Comparison of ENCODE assay signal across 2 cellular contexts in genomic region chr13:94703271-94703670, GRCh38.
TF ChIP-seq lines count a peak whose summit lies in the region.

No MANE protein-coding gene starts in this region.

TF ChIP-seq in SK-N-SH, 30 proteins besides CTCF, POLR2A, EP300 and RAD21 (continued from another document):
- TF ChIP-seq, protein P1, sequence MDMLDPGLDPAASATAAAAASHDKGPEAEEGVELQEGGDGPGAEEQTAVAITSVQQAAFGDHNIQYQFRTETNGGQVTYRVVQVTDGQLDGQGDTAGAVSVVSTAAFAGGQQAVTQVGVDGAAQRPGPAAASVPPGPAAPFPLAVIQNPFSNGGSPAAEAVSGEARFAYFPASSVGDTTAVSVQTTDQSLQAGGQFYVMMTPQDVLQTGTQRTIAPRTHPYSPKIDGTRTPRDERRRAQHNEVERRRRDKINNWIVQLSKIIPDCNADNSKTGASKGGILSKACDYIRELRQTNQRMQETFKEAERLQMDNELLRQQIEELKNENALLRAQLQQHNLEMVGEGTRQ (IDR thresholded peaks at IDR 0.05; ENCODE audit: borderline replicate concordance, low read depth, low read length): no peak
- TF ChIP-seq RCOR1 (IDR thresholded peaks at IDR 0.05; ENCODE audit: low read length) (no peak), GABPA (IDR thresholded peaks at IDR 0.05; ENCODE audit: low read depth) (no peak), FOXM1 (IDR thresholded peaks at IDR 0.05; ENCODE audit: low read depth) (no peak), ZBTB33 (IDR thresholded peaks at IDR 0.05; ENCODE audit: borderline replicate concordance, low read depth) (no peak), TEAD4 (IDR thresholded peaks at IDR 0.05; ENCODE audit: borderline replicate concordance, insufficient read depth) (no peak), POLR2AphosphoS5 (IDR thresholded peaks at IDR 0.05; ENCODE audit: low read depth, low read length) (no peak), GATA2 (CRISPR knock-in tag; IDR thresholded peaks at IDR 0.05) (no peak), IRF3 (IDR thresholded peaks at IDR 0.05; ENCODE audit: low read depth, low read length) (no peak), FOXJ3 (CRISPR knock-in tag; IDR thresholded peaks at IDR 0.05) (no peak), NFIC (IDR thresholded peaks at IDR 0.05; ENCODE audit: borderline replicate concordance) (no peak), MEF2A (IDR thresholded peaks at IDR 0.05; ENCODE audit: borderline replicate concordance, low read depth) (no peak), PBX3 (IDR thresholded peaks at IDR 0.05) (no peak), JUND (IDR thresholded peaks at IDR 0.05) (no peak), TAF1 (IDR thresholded peaks at IDR 0.05; ENCODE audit: borderline replicate concordance, low read depth, low read length) (no peak)

TF ChIP-seq in SK-N-SH treated with all-trans-retinoic acid at 6 μM for 48 hours, 23 proteins besides CTCF, POLR2A, EP300 and RAD21 (continued from another document):
- TF ChIP-seq, protein P2, sequence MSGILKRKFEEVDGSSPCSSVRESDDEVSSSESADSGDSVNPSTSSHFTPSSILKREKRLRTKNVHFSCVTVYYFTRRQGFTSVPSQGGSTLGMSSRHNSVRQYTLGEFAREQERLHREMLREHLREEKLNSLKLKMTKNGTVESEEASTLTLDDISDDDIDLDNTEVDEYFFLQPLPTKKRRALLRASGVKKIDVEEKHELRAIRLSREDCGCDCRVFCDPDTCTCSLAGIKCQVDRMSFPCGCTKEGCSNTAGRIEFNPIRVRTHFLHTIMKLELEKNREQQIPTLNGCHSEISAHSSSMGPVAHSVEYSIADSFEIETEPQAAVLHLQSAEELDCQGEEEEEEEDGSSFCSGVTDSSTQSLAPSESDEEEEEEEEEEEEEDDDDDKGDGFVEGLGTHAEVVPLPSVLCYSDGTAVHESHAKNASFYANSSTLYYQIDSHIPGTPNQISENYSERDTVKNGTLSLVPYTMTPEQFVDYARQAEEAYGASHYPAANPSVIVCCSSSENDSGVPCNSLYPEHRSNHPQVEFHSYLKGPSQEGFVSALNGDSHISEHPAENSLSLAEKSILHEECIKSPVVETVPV (CRISPR knock-in tag; IDR thresholded peaks at IDR 0.05): no peak
- TF ChIP-seq ZC3H10 (CRISPR knock-in tag; IDR thresholded peaks at IDR 0.05): no peak
- TF ChIP-seq TOX (CRISPR knock-in tag; IDR thresholded peaks at IDR 0.05; ENCODE audit: borderline replicate concordance): no peak
- TF ChIP-seq GLIS3 (CRISPR knock-in tag; IDR thresholded peaks at IDR 0.05): no peak
- TF ChIP-seq TSHZ2 (CRISPR knock-in tag; IDR thresholded peaks at IDR 0.05): no peak
- no peak for TF ChIP-seq ISL1 (CRISPR knock-in tag; IDR thresholded peaks at IDR 0.05)
- TF ChIP-seq TCF4 (CRISPR knock-in tag; IDR thresholded peaks at IDR 0.05; ENCODE audit: borderline replicate concordance): no peak
- no peak for TF ChIP-seq OSR1 (CRISPR knock-in tag; IDR thresholded peaks at IDR 0.05)
- TF ChIP-seq, protein P3, sequence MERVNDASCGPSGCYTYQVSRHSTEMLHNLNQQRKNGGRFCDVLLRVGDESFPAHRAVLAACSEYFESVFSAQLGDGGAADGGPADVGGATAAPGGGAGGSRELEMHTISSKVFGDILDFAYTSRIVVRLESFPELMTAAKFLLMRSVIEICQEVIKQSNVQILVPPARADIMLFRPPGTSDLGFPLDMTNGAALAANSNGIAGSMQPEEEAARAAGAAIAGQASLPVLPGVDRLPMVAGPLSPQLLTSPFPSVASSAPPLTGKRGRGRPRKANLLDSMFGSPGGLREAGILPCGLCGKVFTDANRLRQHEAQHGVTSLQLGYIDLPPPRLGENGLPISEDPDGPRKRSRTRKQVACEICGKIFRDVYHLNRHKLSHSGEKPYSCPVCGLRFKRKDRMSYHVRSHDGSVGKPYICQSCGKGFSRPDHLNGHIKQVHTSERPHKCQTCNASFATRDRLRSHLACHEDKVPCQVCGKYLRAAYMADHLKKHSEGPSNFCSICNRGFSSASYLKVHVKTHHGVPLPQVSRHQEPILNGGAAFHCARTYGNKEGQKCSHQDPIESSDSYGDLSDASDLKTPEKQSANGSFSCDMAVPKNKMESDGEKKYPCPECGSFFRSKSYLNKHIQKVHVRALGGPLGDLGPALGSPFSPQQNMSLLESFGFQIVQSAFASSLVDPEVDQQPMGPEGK (CRISPR knock-in tag; IDR thresholded peaks at IDR 0.05; ENCODE audit: borderline replicate concordance): no peak
- no peak for TF ChIP-seq ZNF565 (CRISPR knock-in tag; conservative IDR thresholded peaks at IDR 0.05; ENCODE audit: low read depth)
- TF ChIP-seq CSDC2 (CRISPR knock-in tag; IDR thresholded peaks at IDR 0.05): no peak
- TF ChIP-seq ZNF8 (CRISPR knock-in tag; IDR thresholded peaks at IDR 0.05): no peak
- no peak for TF ChIP-seq PPARA (CRISPR knock-in tag; IDR thresholded peaks at IDR 0.05; ENCODE audit: borderline replicate concordance)
- TF ChIP-seq POU6F1 (CRISPR knock-in tag; IDR thresholded peaks at IDR 0.05; ENCODE audit: borderline replicate concordance, low read depth): no peak
